In genomic region chr15:60859996-60860494, GRCh38 we compare ENCODE assay signal across 16 cellular contexts.
DNase-seq lines count a peak whose midpoint lies in the region; ATAC-seq and TF ChIP-seq lines count a peak whose summit lies in the region.
"Had no signal": no experiment of that assay in that cellular context is flagged by ENCODE, and none has a peak within 500 bp of the region (broad histone marks: within the 10 kb centered on the region; RNA-seq: fewer than 3 reads in every experiment).

No MANE protein-coding gene starts in this region.

- no peaks in the 10 kb centered on the region for H3K36me3 Mint-ChIP-seq in HFFc6 (ENCODE audit: low read depth)
- no peaks in the 10 kb centered on the region for H3K36me3 Mint-ChIP-seq in natural killer cell treated with Interleukin-12 subunit alpha and Interleukin-12 subunit beta and Interleukin-15 and Interleukin-18, amount 100 ng/mL, for 72 hours
- H3K36me3 Mint-ChIP-seq: mesothelial cell of epicardium had no signal

- DNase-seq in AG09309 (ENCODE audit: low read depth) (peak; percentile 58), HFFc6 (peak; percentile 59), choroid plexus epithelial cell (ENCODE audit: low read depth) (peak; percentile 34), anterior cingulate cortex (lab: John Stamatoyannopoulos, UW) (no peak)
- DNase-seq in natural killer cell treated with Interleukin-12 subunit alpha and Interleukin-12 subunit beta and Interleukin-15 and Interleukin-18, amount 100 ng/mL, for 72 hours (ENCODE audit: low spot score) = peak; percentile 79
- DNase-seq in stimulated activated CD4-positive, alpha-beta T cell treated with anti-CD3 and anti-CD28 coated beads, Interleukin-2, amount 100 ng/mL, for 48 hours = no peak
- DNase-seq: activated T-cell treated with anti-CD3 and anti-CD28 coated beads, Interleukin-2, amount 50 U/mL, for 24 hours; amygdala; C1 segment of cervical spinal cord; dermis blood vessel endothelial cell; NCI-H2081 treated with DMSO at 0.1 percent for 48 hours; NCI-H82 had no signal

- H3K9me3 Mint-ChIP-seq in HFFc6 = no peaks in the 10 kb centered on the region
- no peaks in the 10 kb centered on the region for H3K9me3 Mint-ChIP-seq in natural killer cell treated with Interleukin-12 subunit alpha and Interleukin-12 subunit beta and Interleukin-15 and Interleukin-18, amount 100 ng/mL, for 72 hours
- H3K9me3 Mint-ChIP-seq: activated T-cell treated with anti-CD3 and anti-CD28 coated beads, Interleukin-2, amount 50 U/mL, for 24 hours; mesothelial cell of epicardium had no signal

- H3K27me3 Mint-ChIP-seq in HFFc6 (ENCODE audit: insufficient read depth) = peaks cover 29% of the 10 kb centered on the region
- H3K27me3 Mint-ChIP-seq in natural killer cell treated with Interleukin-12 subunit alpha and Interleukin-12 subunit beta and Interleukin-15 and Interleukin-18, amount 100 ng/mL, for 72 hours = peaks cover 4 to 8% of the 10 kb centered on the region in 2 donors
- H3K27me3 Mint-ChIP-seq: activated T-cell treated with anti-CD3 and anti-CD28 coated beads, Interleukin-2, amount 50 U/mL, for 24 hours had no signal

- peak overlapping the region; percentile 36; the same call in 1 of the 2 replicates for H3K4me3 Mint-ChIP-seq in HFFc6
- peak overlapping the region; percentile 73 for H3K4me3 Mint-ChIP-seq in natural killer cell treated with Interleukin-12 subunit alpha and Interleukin-12 subunit beta and Interleukin-15 and Interleukin-18, amount 100 ng/mL, for 72 hours
- H3K4me3 Mint-ChIP-seq: activated T-cell treated with anti-CD3 and anti-CD28 coated beads, Interleukin-2, amount 50 U/mL, for 24 hours; mesothelial cell of epicardium had no signal

- no peak overlapping the region for H3K4me3 ChIP-seq in AG09309 (ENCODE audit: control insufficient read depth, low read depth, low read length)
- no peak overlapping the region for H3K4me3 ChIP-seq in choroid plexus epithelial cell (ENCODE audit: low read depth, low read length)
- H3K4me3 ChIP-seq: smooth muscle cell had no signal

- peak; percentile 90 to 93 for ATAC-seq in natural killer cell treated with Interleukin-12 subunit alpha and Interleukin-12 subunit beta and Interleukin-15 and Interleukin-18, amount 100 ng/mL, for 72 hours
- ATAC-seq in GM18511 (IDR thresholded peaks at IDR 0.05; ENCODE audit: unreplicated experiment) = no peak
- no peak for ATAC-seq in HG03097 (IDR thresholded peaks at IDR 0.05; ENCODE audit: low FRiP score, unreplicated experiment)

- H3K27ac Mint-ChIP-seq in HFFc6 = peak overlapping the region; percentile 57
- H3K27ac Mint-ChIP-seq in natural killer cell treated with Interleukin-12 subunit alpha and Interleukin-12 subunit beta and Interleukin-15 and Interleukin-18, amount 100 ng/mL, for 72 hours = peak overlapping the region; percentile 70 to 91
- H3K27ac Mint-ChIP-seq: activated T-cell treated with anti-CD3 and anti-CD28 coated beads, Interleukin-2, amount 50 U/mL, for 24 hours; mesothelial cell of epicardium had no signal

- no peak for TF ChIP-seq CTCF in AG09309 (IDR thresholded peaks at IDR 0.05; ENCODE audit: control insufficient read depth, insufficient read depth, low read depth, low read length, missing control alignments)
- no peak for TF ChIP-seq CTCF in HFFc6 (IDR thresholded peaks at IDR 0.05)
- no peak for TF ChIP-seq CTCF in choroid plexus epithelial cell (conservative IDR thresholded peaks at IDR 0.05; ENCODE audit: low read depth, low read length)

- peaks cover 12% of the 10 kb centered on the region for H3K4me1 Mint-ChIP-seq in HFFc6 (ENCODE audit: low read depth)
- H3K4me1 Mint-ChIP-seq in natural killer cell treated with Interleukin-12 subunit alpha and Interleukin-12 subunit beta and Interleukin-15 and Interleukin-18, amount 100 ng/mL, for 72 hours (ENCODE audit: low read depth in 2 of 2) = peaks cover 47 to 48% of the 10 kb centered on the region in 2 donors
- H3K4me1 Mint-ChIP-seq: mesothelial cell of epicardium had no signal

Comparison
In these comparisons a context has a peak if more than half of its experiments do, and no peak if none do; other contexts are left out.
1. DNase-seq: peak in AG09309 (single experiment), HFFc6 (single experiment), choroid plexus epithelial cell (single experiment) and natural killer cell treated with Interleukin-12 subunit alpha and Interleukin-12 subunit beta and Interleukin-15 and Interleukin-18, amount 100 ng/mL, for 72 hours (single experiment); none in stimulated activated CD4-positive, alpha-beta T cell treated with anti-CD3 and anti-CD28 coated beads, Interleukin-2, amount 100 ng/mL, for 48 hours (0 of 2) and anterior cingulate cortex (0 of 58).
2. ATAC-seq: peak in natural killer cell treated with Interleukin-12 subunit alpha and Interleukin-12 subunit beta and Interleukin-15 and Interleukin-18, amount 100 ng/mL, for 72 hours (2 of 2); none in GM18511 (single experiment) and HG03097 (single experiment).